ENCODE assay signal across 18 cellular contexts in genomic region chr10:117370205-117370604, GRCh38. TPM values are rescaled to one million over a fixed set of nuclear protein-coding genes. Genes with fewer than 3 reads are reported as not detected.
DNase-seq lines count a peak whose midpoint lies in the region; ATAC-seq and TF ChIP-seq lines count a peak whose summit lies in the region.
"Had no signal": no experiment of that assay in that cellular context is flagged by ENCODE, and none has a peak within 500 bp of the region (broad histone marks: within the 10 kb centered on the region; RNA-seq: fewer than 3 reads in every experiment).

No MANE protein-coding gene starts in this region.

- 0 out of 2 replicates have a peak overlapping the region, but pooled peaks have one; percentile 13 for H3K9ac ChIP-seq in DND-41 (ENCODE audit: low read depth, low read length)
- no peak overlapping the region for H3K9ac ChIP-seq in PC-3 (ENCODE audit: low read length)
- H3K9ac ChIP-seq in neural cell (ENCODE audit: low read length) = no peak overlapping the region
- H3K9ac ChIP-seq: KMS-11 had no signal

- ATAC-seq in DND-41 (ENCODE audit: insufficient read depth, low read depth) = no peak
- no peak for ATAC-seq in PC-3
- ATAC-seq in HG03097 (IDR thresholded peaks at IDR 0.05; ENCODE audit: low FRiP score, unreplicated experiment) = no peak
- ATAC-seq: left colon had no signal

- no peaks in the 10 kb centered on the region for H3K9me2 ChIP-seq in PC-3 (replicated peaks; ENCODE audit: low read length)
- no peaks in the 10 kb centered on the region for H3K9me2 ChIP-seq in neural cell (ENCODE audit: insufficient read depth, low read length)

- H3K36me3 ChIP-seq in DND-41 (ENCODE audit: insufficient read depth, low read length) (peaks cover 11% of the 10 kb centered on the region), PC-3 (ENCODE audit: low read depth, low read length) (no peaks in the 10 kb centered on the region), neural cell (ENCODE audit: insufficient read depth, low read length) (no peaks in the 10 kb centered on the region)

- no peak for DNase-seq in DND-41
- no peak for DNase-seq in PC-3
- DNase-seq in erythroblast (lab: John Stamatoyannopoulos, UW) = peak; percentile 30 to 51
- DNase-seq in germinal center (ENCODE audit: low spot score) = no peak
- DNase-seq in GM10248 (ENCODE audit: extremely low spot score) = no peak
- no peak for DNase-seq in DMS153 treated with DMSO at 0.1 percent for 48 hours (lab: John Stamatoyannopoulos, UW; ENCODE audit: unreplicated experiment)
- DNase-seq: activated CD4-positive, alpha-beta memory T cell treated with anti-CD3 and anti-CD28 coated beads, Interleukin-2, amount 10 ng/mL, durations not matched to agents 7 days and 5 days; activated naive CD4-positive, alpha-beta T cell treated with anti-CD3 and anti-CD28 coated beads for 36 hours; Caco-2; dermis blood vessel endothelial cell; glutamatergic neuron; left colon; NCI-H524 treated with DMSO at 0.1 percent for 48 hours; SHP77; T1000 had no signal

- H3K9me3 ChIP-seq in DND-41 (ENCODE audit: insufficient read depth, low read length, severe bottlenecking) (no peaks in the 10 kb centered on the region), PC-3 (ENCODE audit: low read length) (no peaks in the 10 kb centered on the region), neural cell (ENCODE audit: low read length) (no peaks in the 10 kb centered on the region)
- H3K9me3 ChIP-seq: Caco-2 had no signal

- TF ChIP-seq CTCF in DND-41 (IDR thresholded peaks at IDR 0.05; ENCODE audit: borderline replicate concordance, extremely low read depth, low read length, poor library complexity, severe bottlenecking) (no peak), PC-3 (conservative IDR thresholded peaks at IDR 0.05; ENCODE audit: low read depth, low read length) (no peak), neural cell (IDR thresholded peaks at IDR 0.05; ENCODE audit: poor library complexity, severe bottlenecking) (no peak), GM10248 (IDR thresholded peaks at IDR 0.05; ENCODE audit: control extremely low read depth, extremely low read depth, low read depth, missing control alignments) (no peak)

- peak overlapping the region; percentile 99; the same call in 1 of the 2 replicates for H3K4me2 ChIP-seq in DND-41 (ENCODE audit: insufficient read depth, low read length)
- H3K4me2 ChIP-seq in PC-3 (ENCODE audit: low read length) = peak overlapping the region; percentile 90
- no peak overlapping the region for H3K4me2 ChIP-seq in neural cell (ENCODE audit: low read length)
- H3K4me2 ChIP-seq: KMS-11 had no signal

- H3K4me1 ChIP-seq in DND-41 (ENCODE audit: insufficient read depth, low read length) = peaks cover 53% of the 10 kb centered on the region
- peaks cover 40% of the 10 kb centered on the region for H3K4me1 ChIP-seq in PC-3 (ENCODE audit: insufficient read depth, low read length)

- H3K79me2 ChIP-seq in DND-41 (ENCODE audit: insufficient read depth, low read length) (peaks cover 99% of the 10 kb centered on the region), PC-3 (ENCODE audit: low read length) (peaks cover 98% of the 10 kb centered on the region), neural cell (replicated peaks; ENCODE audit: insufficient read depth, low read length) (peaks cover 71% of the 10 kb centered on the region)

- CTCF ChIA-PET in PC-3 (lab: Charles Lee) = interaction anchor here (0.7 kb wide), 1 partner anchor 15 kb away, joined by 5 read pairs; no protein-coding TSS in a partner anchor
- CTCF ChIA-PET in GM10248 (lab: Yijun Ruan, JAX) = interaction anchor here (4.5 kb wide), 1 partner anchor 10 kb away, joined by 18 read pairs; no protein-coding TSS in a partner anchor

- no TSS peak for BruUV-seq in PC-3 (replicated peaks; lab: Mats Ljungman, UMichigan)

- no peak for TF ChIP-seq RAD21 in neural cell (conservative IDR thresholded peaks at IDR 0.05)

- H2AFZ ChIP-seq in DND-41 (ENCODE audit: low read depth, low read length) (no peak overlapping the region), PC-3 (ENCODE audit: low read length) (no peak overlapping the region), neural cell (ENCODE audit: low read depth, low read length) (no peak overlapping the region)

- H3K27me3 ChIP-seq in DND-41 (ENCODE audit: insufficient read depth, low read length, poor library complexity) = no peaks in the 10 kb centered on the region
- no peaks in the 10 kb centered on the region for H3K27me3 ChIP-seq in PC-3 (ENCODE audit: low read length)
- no peaks in the 10 kb centered on the region for H3K27me3 ChIP-seq in neural cell (ENCODE audit: insufficient read depth, low read depth, low read length)

- H3F3A ChIP-seq in PC-3 (ENCODE audit: low read length, unreplicated experiment) (no peaks in the 10 kb centered on the region), neural cell (ENCODE audit: insufficient read depth, low read length, poor library complexity, severe bottlenecking) (no peaks in the 10 kb centered on the region)

- POLR2A ChIA-PET in PC-3 (lab: Charles Lee; ENCODE audit: unreplicated experiment) = interaction anchor here (0.7 kb wide), 1 partner anchor 10 kb away, joined by 15 read pairs; no protein-coding TSS in a partner anchor
- POLR2A ChIA-PET in GM10248 (lab: Yijun Ruan, JAX) = no interaction called here

- H3K4me3 ChIP-seq in DND-41 (ENCODE audit: low read depth in 1 of 2, low read length in 2 of 2) (peak overlapping the region in 1 of 2 experiments; percentile 21; a peak in 1 of 4 replicates), PC-3 (ENCODE audit: low read length) (no peak overlapping the region), neural cell (ENCODE audit: low read length) (peak overlapping the region; percentile 95)

- H3K27ac ChIP-seq in DND-41 (ENCODE audit: low read length) (no peak overlapping the region), PC-3 (ENCODE audit: low read length) (no peak overlapping the region), neural cell (ENCODE audit: low read length) (no peak overlapping the region)
- H3K27ac ChIP-seq: KMS-11 had no signal

- intact Hi-C loops in PC-3 (cut with micrococcal nuclease) = loop anchor here (5.0 kb wide), 1 partner anchor 92 kb away; no protein-coding TSS in a partner anchor

- peaks cover 74% of the 10 kb centered on the region for H4K20me1 ChIP-seq in DND-41 (ENCODE audit: insufficient read depth, low read length)
- peaks cover 41% of the 10 kb centered on the region for H4K20me1 ChIP-seq in PC-3 (ENCODE audit: low read length)
- H4K20me1 ChIP-seq in neural cell (ENCODE audit: insufficient read depth) = peaks cover 11% of the 10 kb centered on the region

- no peak for TF ChIP-seq POLR2A in erythroblast (IDR thresholded peaks at IDR 0.05; ENCODE audit: low read length)

- no peak for TF ChIP-seq EP300 in neural cell (conservative IDR thresholded peaks at IDR 0.05; ENCODE audit: poor library complexity, severe bottlenecking)

TF ChIP-seq in neural cell, 6 proteins besides CTCF, POLR2A, EP300 and RAD21:
- no peak for TF ChIP-seq TAF1 (IDR thresholded peaks at IDR 0.05; ENCODE audit: low read depth)
- TF ChIP-seq, protein P1, sequence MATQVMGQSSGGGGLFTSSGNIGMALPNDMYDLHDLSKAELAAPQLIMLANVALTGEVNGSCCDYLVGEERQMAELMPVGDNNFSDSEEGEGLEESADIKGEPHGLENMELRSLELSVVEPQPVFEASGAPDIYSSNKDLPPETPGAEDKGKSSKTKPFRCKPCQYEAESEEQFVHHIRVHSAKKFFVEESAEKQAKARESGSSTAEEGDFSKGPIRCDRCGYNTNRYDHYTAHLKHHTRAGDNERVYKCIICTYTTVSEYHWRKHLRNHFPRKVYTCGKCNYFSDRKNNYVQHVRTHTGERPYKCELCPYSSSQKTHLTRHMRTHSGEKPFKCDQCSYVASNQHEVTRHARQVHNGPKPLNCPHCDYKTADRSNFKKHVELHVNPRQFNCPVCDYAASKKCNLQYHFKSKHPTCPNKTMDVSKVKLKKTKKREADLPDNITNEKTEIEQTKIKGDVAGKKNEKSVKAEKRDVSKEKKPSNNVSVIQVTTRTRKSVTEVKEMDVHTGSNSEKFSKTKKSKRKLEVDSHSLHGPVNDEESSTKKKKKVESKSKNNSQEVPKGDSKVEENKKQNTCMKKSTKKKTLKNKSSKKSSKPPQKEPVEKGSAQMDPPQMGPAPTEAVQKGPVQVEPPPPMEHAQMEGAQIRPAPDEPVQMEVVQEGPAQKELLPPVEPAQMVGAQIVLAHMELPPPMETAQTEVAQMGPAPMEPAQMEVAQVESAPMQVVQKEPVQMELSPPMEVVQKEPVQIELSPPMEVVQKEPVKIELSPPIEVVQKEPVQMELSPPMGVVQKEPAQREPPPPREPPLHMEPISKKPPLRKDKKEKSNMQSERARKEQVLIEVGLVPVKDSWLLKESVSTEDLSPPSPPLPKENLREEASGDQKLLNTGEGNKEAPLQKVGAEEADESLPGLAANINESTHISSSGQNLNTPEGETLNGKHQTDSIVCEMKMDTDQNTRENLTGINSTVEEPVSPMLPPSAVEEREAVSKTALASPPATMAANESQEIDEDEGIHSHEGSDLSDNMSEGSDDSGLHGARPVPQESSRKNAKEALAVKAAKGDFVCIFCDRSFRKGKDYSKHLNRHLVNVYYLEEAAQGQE (IDR thresholded peaks at IDR 0.05; ENCODE audit: borderline replicate concordance) = no peak
- no peak for TF ChIP-seq POLR2AphosphoS5 (IDR thresholded peaks at IDR 0.05)
- no peak for TF ChIP-seq MXI1 (conservative IDR thresholded peaks at IDR 0.05; ENCODE audit: poor library complexity, severe bottlenecking)
- no peak for TF ChIP-seq EZH2 (IDR thresholded peaks at IDR 0.05; ENCODE audit: borderline replicate concordance, insufficient read depth, low read length, poor library complexity, severe bottlenecking)
- no peak for TF ChIP-seq SMC3 (conservative IDR thresholded peaks at IDR 0.05; ENCODE audit: poor library complexity)
TF ChIP-seq in neural cell: peak in this region for 0.

RNA-seq across cellular contexts. Expression of gene PDZD8, which starts 5.0 kb away (rescaled TPM):
- total RNA-seq in PC-3 (2014; rRNA removed) = 13.6 and 14.7 TPM in 2 replicates
- polyA plus RNA-seq in neural cell = 16.3 and 17.1 TPM in 2 replicates
- polyA minus RNA-seq in neural cell = 46.3 and 48.7 TPM in 2 replicates

Comparison
In these comparisons a context has a peak if more than half of its experiments do, and no peak if none do; other contexts are left out.
1. DNase-seq: peak in erythroblast (2 of 2); none in DND-41 (single experiment), PC-3 (single experiment), germinal center (single experiment), GM10248 (single experiment) and DMS153 treated with DMSO at 0.1 percent for 48 hours (single experiment).